ENCODE assay signal across 17 cellular contexts in the genomic region with DNA sequence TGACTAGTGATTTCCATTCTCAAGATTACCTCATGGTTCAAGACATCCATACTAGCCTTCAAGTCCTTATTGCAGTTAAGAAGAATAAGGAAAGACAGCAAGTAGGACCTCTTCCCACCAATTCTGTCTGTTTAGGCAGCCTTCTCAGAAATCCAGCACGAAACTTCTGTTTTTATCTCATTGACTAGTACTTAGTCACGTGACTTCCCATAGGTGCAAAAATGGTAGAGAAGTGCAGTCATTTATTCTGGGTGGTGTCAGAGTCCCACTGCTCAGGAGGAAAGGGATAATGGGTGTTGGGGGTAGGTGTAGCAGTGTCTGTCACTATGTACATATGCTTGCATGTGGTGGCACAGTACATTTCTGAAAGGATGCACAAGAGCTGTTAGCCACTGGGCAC.
"Had no signal": no experiment of that assay in that cellular context is flagged by ENCODE, and none has a peak within 500 bp of the region (broad histone marks: within the 10 kb centered on the region; RNA-seq: fewer than 3 reads in every experiment).

No MANE protein-coding gene starts in this region.

- H3K36me3 ChIP-seq: ovary, thoracic aorta, upper lobe of right lung, WERI-Rb-1 had no signal

- H3K4me3 ChIP-seq: ascending aorta, ovary, sigmoid colon, thoracic aorta, upper lobe of right lung had no signal

- H3K4me1 ChIP-seq: foreskin keratinocyte, sigmoid colon, upper lobe of right lung had no signal

- H3K27me3 ChIP-seq: ascending aorta, foreskin keratinocyte, ovary, sigmoid colon, upper lobe of right lung had no signal

- H3K27me3 Mint-ChIP-seq: dendritic cell treated with granulocyte-macrophage colony-stimulating factor and Interleukin-4, amounts not matched to agents 40 ng/mL and 50 ng/mL, for 4 days; T-helper 17 cell had no signal

- H3K27ac Mint-ChIP-seq: dendritic cell treated with granulocyte-macrophage colony-stimulating factor and Interleukin-4, amounts not matched to agents 40 ng/mL and 50 ng/mL, for 4 days; T-helper 17 cell had no signal

- FAIRE-seq: bronchial epithelial cell had no signal

- DNase-seq: activated effector memory CD4-positive, alpha-beta T cell treated with Interleukin-2 at 50 U/mL for 16 hours; activated T-cell treated with anti-CD3 and anti-CD28 coated beads, Interleukin-2, amount 50 U/mL, for 1 hour; effector memory CD4-positive, alpha-beta T cell; foreskin keratinocyte; glutamatergic neuron; hypothalamus; mesenchymal stem cell; ovary; sigmoid colon; stimulated activated CD4-positive, alpha-beta T cell treated with anti-CD3 and anti-CD28 coated beads, Interleukin-1b, Interleukin-23, amount 100 ng/mL, for 48 hours; T-helper 17 cell; upper lobe of right lung; WERI-Rb-1 had no signal

- H3K4me3 Mint-ChIP-seq: dendritic cell treated with granulocyte-macrophage colony-stimulating factor and Interleukin-4, amounts not matched to agents 40 ng/mL and 50 ng/mL, for 4 days; T-helper 17 cell had no signal

- ATAC-seq: foreskin keratinocyte, T-helper 17 cell, upper lobe of right lung had no signal

- H3K27ac ChIP-seq: ascending aorta, foreskin keratinocyte, ovary, sigmoid colon, thoracic aorta, upper lobe of right lung, WERI-Rb-1 had no signal

- H3K9me3 ChIP-seq: ovary, thoracic aorta, upper lobe of right lung had no signal
